In the genomic region with DNA sequence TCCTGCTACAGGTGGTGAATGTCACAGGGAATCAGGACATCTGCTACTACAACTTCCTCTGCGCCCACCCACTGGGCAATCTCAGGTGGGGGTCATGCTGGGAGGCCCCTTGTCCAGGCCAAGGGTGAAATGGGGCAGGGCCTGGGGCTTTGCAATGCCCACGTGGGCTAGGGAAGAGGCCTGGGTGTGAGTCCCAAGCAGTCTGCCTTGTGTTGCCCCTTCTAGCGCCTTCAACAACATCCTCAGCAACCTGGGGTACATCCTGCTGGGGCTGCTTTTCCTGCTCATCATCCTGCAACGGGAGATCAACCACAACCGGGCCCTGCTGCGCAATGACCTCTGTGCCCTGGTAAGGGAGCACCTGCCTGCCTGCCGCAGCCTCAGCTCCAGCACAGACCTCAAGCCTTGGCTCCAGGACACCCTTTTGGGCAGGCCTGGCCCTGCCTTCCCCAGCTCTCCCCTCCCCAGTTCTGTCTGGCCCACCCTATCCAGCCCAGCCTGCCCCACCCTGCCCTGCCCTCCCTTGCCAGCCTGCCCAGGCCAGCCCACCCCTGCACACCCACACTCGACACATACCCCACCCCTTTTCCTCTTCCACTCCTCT, we compare ENCODE assay signal across 18 cellular contexts.
DNase-seq lines count a peak whose midpoint lies in the region; ATAC-seq and TF ChIP-seq lines count a peak whose summit lies in the region.
"Had no signal": no experiment of that assay in that cellular context is flagged by ENCODE, and none has a peak within 500 bp of the region (broad histone marks: within the 10 kb centered on the region; RNA-seq: fewer than 3 reads in every experiment).

No MANE protein-coding gene starts in this region.

- H3K27me3 ChIP-seq in BLaER1 (no peaks in the 10 kb centered on the region), SU-DHL-6 (ENCODE audit: low read length) (no peaks in the 10 kb centered on the region), muscle layer of colon (ENCODE audit: control insufficient read depth in 1 of 2, insufficient read depth in 2 of 2, low read length in 2 of 2) (no peaks in the 10 kb centered on the region)

- H3F3A ChIP-seq in SU-DHL-6 (ENCODE audit: insufficient read depth): no peaks in the 10 kb centered on the region

- H3K9ac ChIP-seq in BLaER1 (peak overlapping the region; percentile 56), SU-DHL-6 (ENCODE audit: low read length) (0 out of 2 replicates have a peak overlapping the region, but pooled peaks have one; percentile 6), muscle layer of colon (ENCODE audit: low read length) (no peak overlapping the region)

- H3K36me3 ChIP-seq in BLaER1 (peaks cover 23% of the 10 kb centered on the region; the same call in 1 of the 2 replicates), SU-DHL-6 (ENCODE audit: low read length) (no peaks in the 10 kb centered on the region), muscle layer of colon (ENCODE audit: insufficient read depth, low read length) (peaks cover 69% of the 10 kb centered on the region)

- H4K20me1 ChIP-seq in BLaER1: no peaks in the 10 kb centered on the region
- no peaks in the 10 kb centered on the region for H4K20me1 ChIP-seq in SU-DHL-6 (ENCODE audit: low read depth, low read length)

- H3K4me2 ChIP-seq in BLaER1 (peak overlapping the region; percentile 88), SU-DHL-6 (ENCODE audit: low read depth, low read length, poor library complexity, severe bottlenecking) (no peak overlapping the region)

- H3K9me3 ChIP-seq in BLaER1 (no peaks in the 10 kb centered on the region), SU-DHL-6 (ENCODE audit: insufficient read depth, low read length) (no peaks in the 10 kb centered on the region), muscle layer of colon (ENCODE audit: low read length) (no peaks in the 10 kb centered on the region)
- H3K9me3 ChIP-seq: thoracic aorta had no signal

- no peaks in the 10 kb centered on the region for H3K79me2 ChIP-seq in SU-DHL-6 (ENCODE audit: insufficient read depth, low read length)

- no peaks in the 10 kb centered on the region for H3K9me2 ChIP-seq in SU-DHL-6 (replicated peaks; ENCODE audit: insufficient read depth, low read length)

- ATAC-seq in GM18511 (IDR thresholded peaks at IDR 0.05; ENCODE audit: unreplicated experiment): peak; percentile 29
- ATAC-seq in GM21529 (IDR thresholded peaks at IDR 0.05; ENCODE audit: unreplicated experiment): no peak

- peak overlapping the region; percentile 83 for H3K27ac ChIP-seq in BLaER1
- H3K27ac ChIP-seq in SU-DHL-6 (ENCODE audit: low read depth, low read length): peak overlapping the region; percentile 7
- peak overlapping the region; percentile 4 for H3K27ac ChIP-seq in muscle layer of colon (ENCODE audit: low read depth, low read length)
- H3K27ac ChIP-seq: thoracic aorta had no signal

- TF ChIP-seq CTCF in SU-DHL-6 (IDR thresholded peaks at IDR 0.05; ENCODE audit: insufficient read depth, low read length, poor library complexity, severe bottlenecking): no peak

- H2AFZ ChIP-seq in SU-DHL-6 (ENCODE audit: low read depth, low read length, severe bottlenecking): peak overlapping the region; percentile 6

- H3K4me1 ChIP-seq in BLaER1 (peaks cover 67% of the 10 kb centered on the region), muscle layer of colon (ENCODE audit: insufficient read depth, low read length) (no peaks in the 10 kb centered on the region)

- DNase-seq in activated gamma-delta T cell treated with Interleukin-2 at 50 U/mL for 16 hours: no peak
- no peak for DNase-seq in cerebellar cortex (ENCODE audit: low spot score)
- no peak for DNase-seq in NCI-H510A (lab: John Stamatoyannopoulos, UW)
- DNase-seq: amygdala; cerebellar nuclear complex; GDM1; HCEC 1CT; NCI-H1694 treated with DMSO at 0.1 percent for 48 hours; NCI-H2227 treated with DMSO at 0.1 percent for 48 hours; stimulated activated CD4-positive, alpha-beta T cell treated with anti-CD3 and anti-CD28 coated beads, Interleukin-4, amount 100 ng/mL, for 4 hours; stimulated activated CD8-positive, alpha-beta memory T cell treated with anti-CD3 and anti-CD28 coated beads, Interleukin-4, amount 100 ng/mL, for 48 hours had no signal

- H3K4me3 ChIP-seq in BLaER1 (no peak overlapping the region), SU-DHL-6 (ENCODE audit: insufficient read depth, low read length, poor library complexity, severe bottlenecking) (no peak overlapping the region), muscle layer of colon (ENCODE audit: low read depth in 1 of 2, low read length in 2 of 2) (no peak overlapping the region)
- H3K4me3 ChIP-seq: skin epidermis, thoracic aorta had no signal

Comparison
In these comparisons a context has a peak if more than half of its experiments do, and no peak if none do; other contexts are left out.
1. H3K27ac ChIP-seq: peak in every context shown above with its lines; median percentile 83 in BLaER1; 7 in SU-DHL-6; 4 in muscle layer of colon.